In the genomic region with DNA sequence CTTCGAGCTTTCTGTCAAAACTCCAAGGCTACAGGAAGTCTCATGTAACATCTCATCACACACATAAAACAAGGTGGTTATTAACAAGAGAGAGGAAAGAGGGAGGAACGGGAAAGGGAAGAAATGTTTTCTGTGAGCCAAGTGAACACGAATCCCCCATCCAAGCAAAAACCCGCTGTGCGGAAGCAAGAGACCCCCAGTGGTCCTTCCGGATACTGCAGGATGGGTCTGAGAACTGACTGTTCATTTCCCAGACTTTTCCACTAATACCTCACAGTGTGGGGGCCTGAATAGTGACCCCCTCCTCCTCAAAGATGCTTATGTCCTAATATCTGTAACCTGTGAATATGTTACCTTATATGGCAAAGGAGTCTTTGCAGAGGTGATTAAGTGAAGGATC, we compare ENCODE assay signal across 8 cellular contexts. TPM values are rescaled to one million over a fixed set of nuclear protein-coding genes. Genes with fewer than 3 reads are reported as not detected.
A peak's percentile ranks its signal among the peaks of the same experiment; 100 is the strongest.
DNase-seq lines count a peak whose midpoint lies in the region; ATAC-seq and TF ChIP-seq lines count a peak whose summit lies in the region.

No MANE protein-coding gene starts in this region.

- WGBS in prostate gland: 21% methylated on average over 6 of the region's 6 CpGs

- H3K27ac ChIP-seq in DND-41 (ENCODE audit: low read length): no peak overlapping the region
- H3K27ac ChIP-seq in neural progenitor cell: no peak overlapping the region
- no peak overlapping the region for H3K27ac ChIP-seq in prostate gland

- H3K79me2 ChIP-seq in DND-41 (ENCODE audit: insufficient read depth, low read length) (no peaks in the 10 kb centered on the region), Loucy (ENCODE audit: insufficient read depth, low read length) (no peaks in the 10 kb centered on the region), neural progenitor cell (ENCODE audit: low read depth) (no peaks in the 10 kb centered on the region)

- H3K27me3 ChIP-seq in DND-41 (ENCODE audit: insufficient read depth, low read length, poor library complexity) (peaks cover 11% of the 10 kb centered on the region), Loucy (ENCODE audit: insufficient read depth, low read length, poor library complexity, severe bottlenecking) (no peaks in the 10 kb centered on the region), neural progenitor cell (no peaks in the 10 kb centered on the region), prostate gland (replicated peaks; ENCODE audit: insufficient read depth) (no peaks in the 10 kb centered on the region)

- H3K9me3 Mint-ChIP-seq in neural progenitor cell: peaks cover 3% of the 10 kb centered on the region

- H3K4me2 ChIP-seq in DND-41 (ENCODE audit: insufficient read depth, low read length): no peak overlapping the region
- no peak overlapping the region for H3K4me2 ChIP-seq in Loucy (ENCODE audit: low read depth, low read length, poor library complexity, severe bottlenecking)
- H3K4me2 ChIP-seq in neural progenitor cell: no peak overlapping the region

- TF ChIP-seq CTCF in DND-41 (IDR thresholded peaks at IDR 0.05; ENCODE audit: borderline replicate concordance, extremely low read depth, low read length, poor library complexity, severe bottlenecking) (peak; percentile 58), Loucy (conservative IDR thresholded peaks at IDR 0.05; ENCODE audit: low read length) (peak; percentile 61), neural progenitor cell (IDR thresholded peaks at IDR 0.05) (peak; percentile 76), prostate gland (IDR thresholded peaks at IDR 0.05) (peak in 2 of 4 experiments; percentile 27 to 34)

- H3K27me3 Mint-ChIP-seq in neural progenitor cell (ENCODE audit: insufficient read depth, low read depth): peaks cover 3% of the 10 kb centered on the region

- H3K4me3 Mint-ChIP-seq in neural progenitor cell: no peak overlapping the region

- TF ChIP-seq POLR2A in prostate gland (IDR thresholded peaks at IDR 0.05): no peak

- no peaks in the 10 kb centered on the region for H3K36me3 Mint-ChIP-seq in neural progenitor cell

- intact Hi-C loops in prostate gland (cut with DNase I): no loop called here

- H3F3A ChIP-seq in Loucy (ENCODE audit: low read depth) (no peaks in the 10 kb centered on the region), neural progenitor cell (ENCODE audit: low read depth) (no peaks in the 10 kb centered on the region)

- H3K9ac ChIP-seq in DND-41 (ENCODE audit: low read depth, low read length) (no peak overlapping the region), Loucy (ENCODE audit: low read depth, low read length, poor library complexity, severe bottlenecking) (no peak overlapping the region), neural progenitor cell (no peak overlapping the region)

- H3K9me3 ChIP-seq in DND-41 (ENCODE audit: insufficient read depth, low read length, severe bottlenecking) (no peaks in the 10 kb centered on the region), Loucy (ENCODE audit: insufficient read depth, low read depth, low read length) (no peaks in the 10 kb centered on the region), neural progenitor cell (ENCODE audit: low read depth) (peaks cover 4% of the 10 kb centered on the region), prostate gland (no peaks in the 10 kb centered on the region)

- H3K4me3 ChIP-seq in DND-41 (ENCODE audit: low read depth in 1 of 2, low read length in 2 of 2): no peak overlapping the region
- no peak overlapping the region for H3K4me3 ChIP-seq in Loucy (ENCODE audit: low read length, poor library complexity, severe bottlenecking)
- no peak overlapping the region for H3K4me3 ChIP-seq in neural progenitor cell
- no peak overlapping the region for H3K4me3 ChIP-seq in prostate gland

- no peaks in the 10 kb centered on the region for H3K9me2 ChIP-seq in Loucy (replicated peaks; ENCODE audit: low read depth, low read length)

- ATAC-seq in DND-41 (ENCODE audit: insufficient read depth, low read depth): no peak
- ATAC-seq in HG03280 (IDR thresholded peaks at IDR 0.05; ENCODE audit: unreplicated experiment): no peak
- ATAC-seq in HG02798 (IDR thresholded peaks at IDR 0.05; ENCODE audit: poor library complexity, unreplicated experiment): no peak
- no peak for ATAC-seq in HG03457 (IDR thresholded peaks at IDR 0.05; ENCODE audit: unreplicated experiment)

- no peaks in the 10 kb centered on the region for H3K36me3 ChIP-seq in DND-41 (ENCODE audit: insufficient read depth, low read length)
- no peaks in the 10 kb centered on the region for H3K36me3 ChIP-seq in Loucy (ENCODE audit: insufficient read depth, low read length)
- no peaks in the 10 kb centered on the region for H3K36me3 ChIP-seq in neural progenitor cell
- H3K36me3 ChIP-seq in prostate gland: no peaks in the 10 kb centered on the region

- H2AFZ ChIP-seq in DND-41 (ENCODE audit: low read depth, low read length) (no peak overlapping the region), Loucy (ENCODE audit: low read length) (no peak overlapping the region), neural progenitor cell (replicated peaks) (no peak overlapping the region)

- H3K4me1 Mint-ChIP-seq in neural progenitor cell: no peaks in the 10 kb centered on the region

- H4K20me1 ChIP-seq in DND-41 (ENCODE audit: insufficient read depth, low read length) (no peaks in the 10 kb centered on the region), Loucy (ENCODE audit: insufficient read depth, low read length, poor library complexity, severe bottlenecking) (no peaks in the 10 kb centered on the region), neural progenitor cell (ENCODE audit: low read depth) (no peaks in the 10 kb centered on the region)

- H3K4me1 ChIP-seq in DND-41 (ENCODE audit: insufficient read depth, low read length) (no peaks in the 10 kb centered on the region), Loucy (ENCODE audit: insufficient read depth, low read length, poor library complexity, severe bottlenecking) (no peaks in the 10 kb centered on the region), neural progenitor cell (no peaks in the 10 kb centered on the region), prostate gland (replicated peaks) (no peaks in the 10 kb centered on the region)

- H3K27ac Mint-ChIP-seq in neural progenitor cell: no peak overlapping the region

- DNase-seq in DND-41 (peak; percentile 15), ecto neural progenitor cell (ENCODE audit: low spot score) (peak; percentile 70), neural progenitor cell (ENCODE audit: low spot score) (peak; percentile 72), prostate gland (ENCODE audit: low spot score) (no peak)

RNA-seq across cellular contexts. Expression of gene DIPK1C, which starts 19.0 kb away (rescaled TPM):
- 12.9 and 13.7 TPM in 2 replicates for total RNA-seq in neural progenitor cell (ENCODE audit: low replicate concordance)
- total RNA-seq in prostate gland: 10 to 100 TPM in 1 of 2 donors, not detected in 1; 10.8 TPM

RNA-seq across cellular contexts. Expression of gene CNDP2, which starts 20.0 kb away (rescaled TPM):
- total RNA-seq in neural progenitor cell (ENCODE audit: low replicate concordance): 56.1 and 69.7 TPM in 2 replicates
- total RNA-seq in prostate gland: 100 to 1,000 TPM; 144 to 294 TPM

RNA-seq across cellular contexts. Expression of gene CNDP1, which starts 58.1 kb away (rescaled TPM):
- total RNA-seq in neural progenitor cell (ENCODE audit: low replicate concordance) (not detected in 2 replicates), prostate gland (not detected)
